ENCODE assay signal across 25 cellular contexts in the genomic region with DNA sequence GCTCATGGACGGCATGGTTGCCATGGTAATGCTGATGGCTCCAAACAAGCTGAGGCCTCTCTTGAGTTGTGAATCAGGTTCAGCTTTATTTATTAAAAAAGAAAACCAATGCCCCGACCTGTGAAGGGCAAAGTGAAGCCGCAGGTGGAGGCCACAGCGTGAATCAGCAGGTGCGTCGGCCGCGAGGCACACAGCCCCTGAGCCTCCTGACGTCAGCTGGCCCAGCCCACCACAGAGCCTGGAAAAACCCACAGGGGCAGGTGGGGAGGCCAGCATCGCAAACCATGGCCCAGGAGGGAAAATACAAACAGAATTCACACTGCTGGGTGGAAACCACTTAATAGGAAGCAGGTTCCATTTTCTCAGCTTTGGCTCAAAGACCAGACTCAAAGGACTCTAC. TPM values are rescaled to one million over a fixed set of nuclear protein-coding genes. Genes with fewer than 3 reads are reported as not detected.
DNase-seq lines count a peak whose midpoint lies in the region; ATAC-seq, FAIRE-seq and TF ChIP-seq lines count a peak whose summit lies in the region.
"Had no signal": no experiment of that assay in that cellular context is flagged by ENCODE, and none has a peak within 500 bp of the region (broad histone marks: within the 10 kb centered on the region; RNA-seq: fewer than 3 reads in every experiment).

No MANE protein-coding gene starts in this region.

- H3K79me2 ChIP-seq in H1 (ENCODE audit: control insufficient read depth in 1 of 2, insufficient read depth in 2 of 2, low read length in 2 of 2), result no peaks in the 10 kb centered on the region

- no peak for TF ChIP-seq CTCF in H1 (IDR thresholded peaks at IDR 0.05; ENCODE audit: control extremely low read depth in 1 of 3, insufficient read depth in 1 of 3, low read depth in 1 of 3, low read length in 3 of 3)

- POLR2A ChIA-PET in H1 (lab: Charles Lee; ENCODE audit: partially characterized antibody), result interaction anchor here (1.0 to 1.8 kb wide), 3 partner anchors 8 to 17 kb away, joined by 4 to 6 read pairs (median 4); no protein-coding TSS in a partner anchor

- H2BK12ac ChIP-seq in H1 (ENCODE audit: low read depth, low read length), result 0 out of 2 replicates have a peak overlapping the region, but pooled peaks have one; percentile 27

- no peak overlapping the region for H3K4me2 ChIP-seq in H1 (ENCODE audit: insufficient read depth in 1 of 2, low read depth in 2 of 2, low read length in 2 of 2)
- H3K4me2 ChIP-seq: SK-N-SH had no signal

- no peak overlapping the region for H3K4ac ChIP-seq in H1 (replicated peaks; ENCODE audit: insufficient read length, low read depth, low read length)

- no peak overlapping the region for H4K5ac ChIP-seq in H1 (ENCODE audit: insufficient read length, low read depth, low read length)

- 0 out of 2 replicates have a peak overlapping the region, but pooled peaks have one; percentile 15 for H4K8ac ChIP-seq in H1 (ENCODE audit: extremely low read depth, insufficient read depth, low read length)

- H3K9me3 ChIP-seq in H1 (ENCODE audit: insufficient read depth in 2 of 2, low read depth in 1 of 2, low read length in 1 of 2), result no peaks in the 10 kb centered on the region
- H3K9me3 ChIP-seq: body of pancreas, psoas muscle, SK-N-SH, thoracic aorta had no signal

- no peak for TF ChIP-seq EP300 in H1 (IDR thresholded peaks at IDR 0.05; ENCODE audit: borderline replicate concordance in 1 of 2, low read depth in 2 of 2, low read length in 2 of 2)

- H2BK15ac ChIP-seq in H1 (ENCODE audit: low read length), result no peak overlapping the region

- H3K23me2 ChIP-seq in H1 (ENCODE audit: low read depth, low read length), result no peaks in the 10 kb centered on the region

- ATAC-seq in GM18520 (IDR thresholded peaks at IDR 0.05; ENCODE audit: unreplicated experiment), result no peak
- ATAC-seq in HG03571 (IDR thresholded peaks at IDR 0.05; ENCODE audit: unreplicated experiment), result no peak
- ATAC-seq: body of pancreas; esophagus mucosa; psoas muscle; stimulated activated naive B cell treated with anti-CD40 and anti-IgM and Interleukin-4, amounts not matched to agents 10 μg/mL and 1 μg/mL and 100 μg/mL, for 72 hours; WTC11 had no signal

- DNase-seq in DMS53 (lab: John Stamatoyannopoulos, UW) (peak; percentile 95), NCI-H1092 (lab: John Stamatoyannopoulos, UW) (peak; percentile 15), NCI-H345 treated with DMSO at 0.1 percent for 48 hours (lab: John Stamatoyannopoulos, UW; ENCODE audit: unreplicated experiment) (peak; percentile 31), H1 (ENCODE audit: low read depth in 1 of 2, low spot score in 2 of 2) (no peak), dedifferentiated amniotic fluid mesenchymal stem cell (ENCODE audit: extremely low spot score) (no peak), RKO (ENCODE audit: low spot score) (no peak)
- DNase-seq: activated CD4-positive, alpha-beta T cell treated with anti-CD3 and anti-CD28 coated beads, Interleukin-2, amount 50 U/mL, for 4 hours; body of pancreas; effector CD8-positive, alpha-beta T cell; GF-D8; NCI-H1436; NCI-H446; psoas muscle; SK-N-SH; small intestine; stimulated activated CD4-positive, alpha-beta T cell treated with anti-CD3 and anti-CD28 coated beads, Interleukin-2, amount 100 ng/mL, for 24 hours; stimulated activated naive B cell treated with anti-CD40 and anti-IgM and Interleukin-4, amounts not matched to agents 10 μg/mL and 1 μg/mL and 100 μg/mL, for 72 hours; T-helper 9 cell had no signal

- no peaks in the 10 kb centered on the region for H3K36me3 ChIP-seq in H1 (ENCODE audit: control insufficient read depth in 2 of 4, insufficient read depth in 4 of 4, low read length in 3 of 4)
- H3K36me3 ChIP-seq: thoracic aorta had no signal

- no peak overlapping the region for H2AFZ ChIP-seq in H1 (ENCODE audit: low read length)

- no peak for FAIRE-seq in H1 (lab: Jason Lieb, UNC)
- FAIRE-seq: frontal cortex, small intestine had no signal

- no peak overlapping the region for H3K23ac ChIP-seq in H1 (ENCODE audit: insufficient read length)

- no peaks in the 10 kb centered on the region for H4K20me1 ChIP-seq in H1 (replicated peaks in 1 of 2; ENCODE audit: control insufficient read depth in 1 of 2, insufficient read depth in 2 of 2, low read length in 2 of 2)

- no peak for TF ChIP-seq RAD21 in H1 (IDR thresholded peaks at IDR 0.05 in 1 of 2, conservative IDR thresholded peaks at IDR 0.05 in 1 of 2; ENCODE audit: low read depth in 2 of 2, low read length in 2 of 2)

- H3K14ac ChIP-seq in H1 (ENCODE audit: insufficient read length), result no peak overlapping the region

- H3K4me1 ChIP-seq in H1 (replicated peaks in 1 of 4; ENCODE audit: control insufficient read depth in 3 of 4, insufficient read depth in 4 of 4, low read length in 3 of 4), result 0 out of 7 replicates have a peak, but pooled peaks cover 0 to 2% (median 0%) of the 10 kb centered on the region in 4 experiments
- H3K4me1 ChIP-seq: body of pancreas, psoas muscle had no signal

- H2BK5ac ChIP-seq in H1 (ENCODE audit: low read depth, low read length), result no peak overlapping the region

- 82% methylated on average over 10 of the region's 10 CpGs; no CpG with 5 or more reads in 1 of the 2 experiments for WGBS in H1 (ENCODE audit: extremely low coverage in 1 of 2, insufficient coverage in 1 of 2, insufficient read length in 1 of 2, insufficient replicate concordance in 2 of 2, low coverage in 1 of 2, low lambda C conversion rate in 2 of 2, missing lambda C conversion rate in 1 of 2), 2 experiments

- no peak overlapping the region for H3K18ac ChIP-seq in H1 (ENCODE audit: extremely low read depth, low read length)

- no peaks in the 10 kb centered on the region for H3K27me3 ChIP-seq in H1 (replicated peaks in 1 of 4; ENCODE audit: control insufficient read depth in 3 of 4, extremely low read depth in 1 of 4, insufficient read depth in 3 of 4, low read length in 3 of 4)
- H3K27me3 ChIP-seq: body of pancreas had no signal

- no peak overlapping the region for H4K91ac ChIP-seq in H1 (replicated peaks; ENCODE audit: insufficient read length, low read length)

- no peak overlapping the region for H3K9ac ChIP-seq in H1 (replicated peaks in 1 of 4; ENCODE audit: extremely low read depth in 1 of 4, low read depth in 3 of 4, low read length in 3 of 4)
- H3K9ac ChIP-seq: SK-N-SH had no signal

- no peak overlapping the region for H3K27ac ChIP-seq in H1 (ENCODE audit: low read depth, low read length)
- H3K27ac ChIP-seq: body of pancreas, C4-2B, psoas muscle, thoracic aorta had no signal

- no peak overlapping the region for H3K56ac ChIP-seq in H1 (replicated peaks; ENCODE audit: insufficient read length, low read depth, low read length)

- H2BK20ac ChIP-seq in H1 (ENCODE audit: low read length), result no peak overlapping the region

- CTCF ChIA-PET in H1 (lab: Charles Lee; ENCODE audit: partially characterized antibody), result interaction anchor here (1.0 to 2.6 kb wide), 9 partner anchors 11 to 295 kb away, joined by 3 to 14 read pairs (median 4); a partner anchor contains a TSS

- TF ChIP-seq POLR2A in H1 (IDR thresholded peaks at IDR 0.05; ENCODE audit: control extremely low read depth in 1 of 2, low read depth in 2 of 2, low read length in 2 of 2), result no peak

- H3K4me3 ChIP-seq in H1 (ENCODE audit: extremely low read depth in 1 of 4, insufficient read depth in 2 of 4, low read depth in 3 of 4, low read length in 4 of 4), result no peak overlapping the region
- H3K4me3 ChIP-seq: body of pancreas, psoas muscle, thoracic aorta had no signal

- H2BK120ac ChIP-seq in H1 (replicated peaks; ENCODE audit: low read depth, low read length), result no peak overlapping the region

- H2AK5ac ChIP-seq in H1 (ENCODE audit: low read depth, low read length), result no peak overlapping the region

- no peaks in the 10 kb centered on the region for H3K79me1 ChIP-seq in H1 (ENCODE audit: low read depth, low read length)

TF ChIP-seq in H1, 55 proteins besides CTCF, POLR2A, EP300 and RAD21:
- TF ChIP-seq GTF2F1 (IDR thresholded peaks at IDR 0.05; ENCODE audit: borderline replicate concordance, low read depth, low read length) (no peak), KDM4A (IDR thresholded peaks at IDR 0.05; ENCODE audit: low read depth, low read length, severe bottlenecking) (no peak), SIX5 (IDR thresholded peaks at IDR 0.05; ENCODE audit: low read depth, low read length) (no peak), HDAC6 (IDR thresholded peaks at IDR 0.05; ENCODE audit: low read depth, low read length) (no peak), POLR2AphosphoS5 (IDR thresholded peaks at IDR 0.05; ENCODE audit: low read depth, low read length) (no peak), RFX5 (IDR thresholded peaks at IDR 0.05; ENCODE audit: borderline replicate concordance, low read depth, low read length) (no peak), KDM1A (IDR thresholded peaks at IDR 0.05; ENCODE audit: borderline replicate concordance, low read length) (no peak), GABPA (IDR thresholded peaks at IDR 0.05; ENCODE audit: borderline replicate concordance, insufficient read depth, low read length) (no peak)
- TF ChIP-seq, protein P1, sequence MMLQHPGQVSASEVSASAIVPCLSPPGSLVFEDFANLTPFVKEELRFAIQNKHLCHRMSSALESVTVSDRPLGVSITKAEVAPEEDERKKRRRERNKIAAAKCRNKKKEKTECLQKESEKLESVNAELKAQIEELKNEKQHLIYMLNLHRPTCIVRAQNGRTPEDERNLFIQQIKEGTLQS (IDR thresholded peaks at IDR 0.05; ENCODE audit: insufficient read depth, low read depth, low read length), result no peak
- TF ChIP-seq, protein P2, sequence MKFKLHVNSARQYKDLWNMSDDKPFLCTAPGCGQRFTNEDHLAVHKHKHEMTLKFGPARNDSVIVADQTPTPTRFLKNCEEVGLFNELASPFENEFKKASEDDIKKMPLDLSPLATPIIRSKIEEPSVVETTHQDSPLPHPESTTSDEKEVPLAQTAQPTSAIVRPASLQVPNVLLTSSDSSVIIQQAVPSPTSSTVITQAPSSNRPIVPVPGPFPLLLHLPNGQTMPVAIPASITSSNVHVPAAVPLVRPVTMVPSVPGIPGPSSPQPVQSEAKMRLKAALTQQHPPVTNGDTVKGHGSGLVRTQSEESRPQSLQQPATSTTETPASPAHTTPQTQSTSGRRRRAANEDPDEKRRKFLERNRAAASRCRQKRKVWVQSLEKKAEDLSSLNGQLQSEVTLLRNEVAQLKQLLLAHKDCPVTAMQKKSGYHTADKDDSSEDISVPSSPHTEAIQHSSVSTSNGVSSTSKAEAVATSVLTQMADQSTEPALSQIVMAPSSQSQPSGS (IDR thresholded peaks at IDR 0.05; ENCODE audit: low read length), result no peak

RNA-seq across cellular contexts. Expression of a gene that starts 17.3 kb away (rescaled TPM):
- total RNA-seq in H1 (2021; fragmentation: NEBNext Ultra II Directional; extraction: Animal tissue kit (Norgen Biotek cat#: 25700)), result 12.7 and 13.7 TPM in 2 replicates
- 4.1 and 6.5 TPM in 2 replicates for polyA plus RNA-seq in H1 (2011; rRNA removed)
- polyA plus RNA-seq in H1 (2011; cell fraction: cytosol; rRNA removed), result 1.8 TPM
- 5.0 TPM for polyA plus RNA-seq in H1 (2011; cell fraction: nucleus; rRNA removed)
- polyA plus RNA-seq in H1 (2012, experiment 1 of 2), result 10.0 to 16.5 TPM (median 14.4 TPM) in 4 replicates
- polyA plus RNA-seq in H1 (2012, experiment 2 of 2), result 13.8 TPM
- 19.3 TPM for polyA plus RNA-seq in H1 (2013, experiment 1 of 2)
- 23.2 TPM for polyA plus RNA-seq in H1 (2013, experiment 2 of 2)
- 2.3 and 5.3 TPM in 2 replicates for polyA minus RNA-seq in H1 (2011; rRNA and poly(A)+ RNA removed)
- polyA minus RNA-seq in H1 (2011; cell fraction: cytosol; rRNA and poly(A)+ RNA removed), result 8.2 TPM
- polyA minus RNA-seq in H1 (2011; cell fraction: nucleus; rRNA and poly(A)+ RNA removed), result 5.3 TPM

Comparison
In these comparisons a context has a peak if more than half of its experiments do, and no peak if none do; other contexts are left out.
1. DNase-seq: peak in DMS53 (single experiment), NCI-H1092 (single experiment) and NCI-H345 treated with DMSO at 0.1 percent for 48 hours (single experiment); none in H1 (0 of 2), dedifferentiated amniotic fluid mesenchymal stem cell (single experiment) and RKO (single experiment).